Comparison of ENCODE assay signal across 12 cellular contexts in the genomic region with DNA sequence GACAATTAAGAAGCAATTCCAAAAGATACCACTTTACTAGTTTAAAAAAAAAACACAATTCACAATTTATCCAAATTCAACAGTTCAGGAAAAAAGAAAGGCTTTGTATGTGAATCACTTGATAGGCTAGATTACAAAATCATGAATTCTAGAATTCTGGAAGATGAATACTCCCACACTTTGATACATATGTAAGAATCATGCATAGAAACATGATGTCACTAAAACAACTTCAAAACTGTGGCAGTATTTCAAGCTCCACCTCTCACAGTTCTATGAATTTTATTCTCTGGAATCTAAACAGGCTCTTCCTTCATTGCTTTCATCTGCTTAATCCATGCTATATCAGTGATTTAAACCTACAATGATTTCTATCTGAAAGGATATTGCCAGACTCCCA. TPM values are rescaled to one million over a fixed set of nuclear protein-coding genes. Genes with fewer than 3 reads are reported as not detected.
DNase-seq lines count a peak whose midpoint lies in the region; ATAC-seq and TF ChIP-seq lines count a peak whose summit lies in the region.
"Had no signal": no experiment of that assay in that cellular context is flagged by ENCODE, and none has a peak within 500 bp of the region (broad histone marks: within the 10 kb centered on the region; RNA-seq: fewer than 3 reads in every experiment).

No MANE protein-coding gene starts in this region.

- no peaks in the 10 kb centered on the region for H3K36me3 ChIP-seq in subcutaneous abdominal adipose tissue (ENCODE audit: control insufficient read depth in 5 of 5, insufficient read depth in 5 of 5, low read length in 5 of 5)
- no peaks in the 10 kb centered on the region for H3K36me3 ChIP-seq in gastrocnemius medialis

- DNase-seq in HL-60 (ENCODE audit: low read depth in 1 of 2, low spot score in 1 of 2) = no peak
- DNase-seq in astrocyte of the spinal cord (ENCODE audit: low read depth, low spot score) = peak; percentile 45
- DNase-seq in foreskin fibroblast = peak; percentile 36 to 70
- DNase-seq in HuH-7.5 (ENCODE audit: low spot score) = no peak
- DNase-seq in DMS79 (lab: John Stamatoyannopoulos, UW) = no peak
- DNase-seq in gastrocnemius medialis = no peak
- DNase-seq: activated CD4-positive, CD25-positive, alpha-beta regulatory T cell treated with anti-CD3 and anti-CD28 coated beads, Interleukin-2, amount 50 U/mL, for 72 hours; activated T-cell treated with anti-CD3 and anti-CD28 coated beads, Interleukin-2, amount 50 U/mL, for 72 hours; cerebellar nuclear complex; NCI-H2029 treated with DMSO at 0.1 percent for 48 hours; stimulated activated CD4-positive, alpha-beta T cell treated with anti-CD3 and anti-CD28 coated beads, Interleukin-4, amount 100 ng/mL, for 4 hours had no signal

- no peak for ATAC-seq in gastrocnemius medialis
- ATAC-seq: activated T-cell treated with anti-CD3 and anti-CD28 coated beads, Interleukin-2, amount 50 U/mL, for 72 hours had no signal

- TF ChIP-seq CTCF in HL-60 (IDR thresholded peaks at IDR 0.05; ENCODE audit: insufficient read depth, low read length) = no peak
- no peak for TF ChIP-seq CTCF in astrocyte of the spinal cord (IDR thresholded peaks at IDR 0.05; ENCODE audit: low read depth, low read length)
- TF ChIP-seq CTCF in foreskin fibroblast (IDR thresholded peaks at IDR 0.05; ENCODE audit: low read depth, low read length) = no peak
- TF ChIP-seq CTCF in gastrocnemius medialis (IDR thresholded peaks at IDR 0.05 in 4 of 5, conservative IDR thresholded peaks at IDR 0.05 in 1 of 5) = no peak

- H3K27me3 ChIP-seq in HL-60 (ENCODE audit: insufficient read depth, poor library complexity, severe bottlenecking) (no peaks in the 10 kb centered on the region), subcutaneous abdominal adipose tissue (ENCODE audit: control insufficient read depth in 5 of 5, insufficient read depth in 4 of 5, low read length in 5 of 5) (no peaks in the 10 kb centered on the region), gastrocnemius medialis (no peaks in the 10 kb centered on the region)

- intact Hi-C loops in gastrocnemius medialis (cut with DNase I; ENCODE audit: low total_unique reads) = no loop called here

- peak overlapping the region in 1 of 5 donors; percentile 25 for H3K9ac ChIP-seq in subcutaneous abdominal adipose tissue (ENCODE audit: low read length in 5 of 5)

- H3K4me1 ChIP-seq in subcutaneous abdominal adipose tissue (ENCODE audit: control insufficient read depth in 5 of 5, insufficient read depth in 5 of 5, low read length in 5 of 5) = peaks cover 0 to 46% (median 19%) of the 10 kb centered on the region in 5 donors
- peaks cover 22 to 55% of the 10 kb centered on the region in 2 donors for H3K4me1 ChIP-seq in gastrocnemius medialis

- H3K27ac ChIP-seq in HL-60 (replicated peaks) = peak overlapping the region; percentile 41; the same call in 1 of the 2 replicates
- peak overlapping the region; percentile 13 for H3K27ac ChIP-seq in subcutaneous abdominal adipose tissue (ENCODE audit: low read depth, low read length)
- H3K27ac ChIP-seq in gastrocnemius medialis = peak overlapping the region in 1 of 4 donors; percentile 6

- TF ChIP-seq POLR2A in gastrocnemius medialis (IDR thresholded peaks at IDR 0.05) = no peak

- H3K9me3 ChIP-seq in subcutaneous abdominal adipose tissue (ENCODE audit: control insufficient read depth in 5 of 5, low read length in 5 of 5) (no peaks in the 10 kb centered on the region), gastrocnemius medialis (no peaks in the 10 kb centered on the region)

- H3K4me3 ChIP-seq in HL-60 (replicated peaks; ENCODE audit: insufficient read depth, low read length) (no peak overlapping the region), astrocyte of the spinal cord (ENCODE audit: low read depth, low read length) (no peak overlapping the region), foreskin fibroblast (ENCODE audit: low read depth in 1 of 2, low read length in 2 of 2) (no peak overlapping the region), subcutaneous abdominal adipose tissue (ENCODE audit: low read depth in 1 of 5, low read length in 5 of 5) (no peak overlapping the region), gastrocnemius medialis (no peak overlapping the region)

- in situ Hi-C loops in astrocyte of the spinal cord (cut with HindIII; ENCODE audit: low sequenced_read_pairs) = no loop called here
- in situ Hi-C loops in gastrocnemius medialis (cut with MboI; ENCODE audit: low sequenced_read_pairs in 4 of 4) = no loop called here

RNA-seq across cellular contexts. Expression of a gene that starts 51.0 kb away (rescaled TPM):
- total RNA-seq in gastrocnemius medialis = 10 to 100 TPM; 11.3 to 25.9 (median 18.7) TPM

Comparison
In these comparisons a context has a peak if more than half of its experiments do, and no peak if none do; other contexts are left out.
1. DNase-seq: peak in astrocyte of the spinal cord (single experiment) and foreskin fibroblast (2 of 2); none in HL-60 (0 of 2), HuH-7.5 (single experiment), DMS79 (single experiment) and gastrocnemius medialis (0 of 2).